11 cellular contexts compared by ENCODE assay signal in genomic region chr2:96860065-96861029, GRCh38. TPM values are rescaled to one million over a fixed set of nuclear protein-coding genes. Genes with fewer than 3 reads are reported as not detected.
DNase-seq lines count a peak whose midpoint lies in the region; ATAC-seq and TF ChIP-seq lines count a peak whose summit lies in the region.
"Had no signal": no experiment of that assay in that cellular context is flagged by ENCODE, and none has a peak within 500 bp of the region (broad histone marks: within the 10 kb centered on the region; RNA-seq: fewer than 3 reads in every experiment).

No MANE protein-coding gene starts in this region.

- TF ChIP-seq CTCF in nephron progenitor cell (IDR thresholded peaks at IDR 0.05), result no peak
- no peak for TF ChIP-seq CTCF in body of pancreas (IDR thresholded peaks at IDR 0.05)
- no peak for TF ChIP-seq CTCF in lower lobe of right lung (IDR thresholded peaks at IDR 0.05)

- H3K4me3 ChIP-seq in body of pancreas (no peak overlapping the region), lower lobe of right lung (no peak overlapping the region)
- H3K4me3 ChIP-seq: ovary had no signal

- peaks cover 3 to 11% of the 10 kb centered on the region in 2 donors for H3K36me3 ChIP-seq in body of pancreas (replicated peaks in 1 of 2; ENCODE audit: insufficient read depth in 1 of 2, low read depth in 2 of 2)
- H3K36me3 ChIP-seq in lower lobe of right lung, result peaks cover 54% of the 10 kb centered on the region
- H3K36me3 ChIP-seq: ovary had no signal

- H3K27ac Mint-ChIP-seq in nephron progenitor cell, result peak overlapping the region; percentile 92

- H3K9me3 ChIP-seq in body of pancreas (no peaks in the 10 kb centered on the region), lower lobe of right lung (no peaks in the 10 kb centered on the region)
- H3K9me3 ChIP-seq: ovary had no signal

- peak; percentile 39 for DNase-seq in stimulated activated CD4-positive, alpha-beta T cell treated with anti-CD3 and anti-CD28 coated beads, Interleukin-12 subunit alpha, Interleukin-12 subunit beta, amount 100 ng/mL, for 4 hours
- no peak for DNase-seq in stimulated activated CD4-positive, alpha-beta T cell treated with anti-CD3 and anti-CD28 coated beads, Interleukin-2, amount 100 ng/mL, for 48 hours
- DNase-seq in central memory CD4-positive, alpha-beta T cell, result peak; percentile 30
- no peak for DNase-seq in nephron progenitor cell
- no peak for DNase-seq in body of pancreas
- DNase-seq in lower lobe of right lung, result no peak
- no peak for DNase-seq in HPDE6-E6E7 (ENCODE audit: extremely low spot score)
- DNase-seq: H7, NCI-H446 had no signal

- no peak overlapping the region for H3K4me3 Mint-ChIP-seq in nephron progenitor cell

- peaks cover 36% of the 10 kb centered on the region for H3K4me1 Mint-ChIP-seq in nephron progenitor cell

- H3K9me3 Mint-ChIP-seq in nephron progenitor cell, result no peaks in the 10 kb centered on the region

- TF ChIP-seq POLR2A in body of pancreas (IDR thresholded peaks at IDR 0.05), result no peak

- H3K4me1 ChIP-seq in body of pancreas, result peaks cover 24% of the 10 kb centered on the region
- H3K4me1 ChIP-seq in lower lobe of right lung, result peaks cover 31% of the 10 kb centered on the region

- H3K27me3 ChIP-seq in body of pancreas (no peaks in the 10 kb centered on the region), lower lobe of right lung (ENCODE audit: low read depth) (peaks cover 4% of the 10 kb centered on the region)
- H3K27me3 ChIP-seq: ovary had no signal

- WGBS in body of pancreas, 2 donors, result 79 to 82% methylated on average over 15 to 35 of the region's 38 CpGs

- intact Hi-C loops in body of pancreas (cut with DNase I), result loop anchor here (5.0 kb wide), 1 partner anchor 87 kb away; no protein-coding TSS in a partner anchor
- intact Hi-C loops in lower lobe of right lung (cut with DNase I), result no loop called here

- H3K27me3 Mint-ChIP-seq in nephron progenitor cell (ENCODE audit: low read depth, poor library complexity), result peaks cover 2% of the 10 kb centered on the region

- ATAC-seq in body of pancreas, result no peak
- no peak for ATAC-seq in HG02759 (IDR thresholded peaks at IDR 0.05; ENCODE audit: unreplicated experiment)
- ATAC-seq in lower lobe of right lung, result no peak

- peaks cover 23% of the 10 kb centered on the region for H3K36me3 Mint-ChIP-seq in nephron progenitor cell (ENCODE audit: low read depth)

- no peak overlapping the region for H3K27ac ChIP-seq in body of pancreas
- no peak overlapping the region for H3K27ac ChIP-seq in lower lobe of right lung

RNA-seq across cellular contexts. Expression of gene ANKRD39, which starts 2.5 kb away (rescaled TPM):
- total RNA-seq in body of pancreas (10 to 100 TPM in 1 of 2 donors, 1 to 10 TPM in 1; 2.3 to 14.3 TPM), lower lobe of right lung (9.4 TPM)

RNA-seq across cellular contexts. Expression of gene SEMA4C, which starts 9.5 kb away (rescaled TPM):
- 10 to 100 TPM; 11.2 to 13.7 TPM for total RNA-seq in body of pancreas
- 24.3 TPM for total RNA-seq in lower lobe of right lung

RNA-seq across cellular contexts. Expression of gene ANKRD23, which starts 16.5 kb away (rescaled TPM):
- total RNA-seq in body of pancreas (10 to 100 TPM in 1 of 2 donors, 1 to 10 TPM in 1; 4.2 to 12.9 TPM), lower lobe of right lung (3.5 TPM)

RNA-seq across cellular contexts. Expression of gene CNNM3, which starts 44.3 kb away (rescaled TPM):
- total RNA-seq in body of pancreas (10 to 100 TPM; 18.2 to 57.7 TPM), lower lobe of right lung (29.0 TPM)

Comparison
In these comparisons a context has a peak if more than half of its experiments do, and no peak if none do; other contexts are left out.
1. DNase-seq: peak in stimulated activated CD4-positive, alpha-beta T cell treated with anti-CD3 and anti-CD28 coated beads, Interleukin-12 subunit alpha, Interleukin-12 subunit beta, amount 100 ng/mL, for 4 hours (single experiment) and central memory CD4-positive, alpha-beta T cell (single experiment); none in stimulated activated CD4-positive, alpha-beta T cell treated with anti-CD3 and anti-CD28 coated beads, Interleukin-2, amount 100 ng/mL, for 48 hours (0 of 2), nephron progenitor cell (single experiment), body of pancreas (0 of 4), lower lobe of right lung (single experiment) and HPDE6-E6E7 (single experiment).